Comparison of ENCODE assay signal across 32 cellular contexts in genomic region chr12:10621278-10621677, GRCh38. TPM values are rescaled to one million over a fixed set of nuclear protein-coding genes. Genes with fewer than 3 reads are reported as not detected.
"Had no signal": no experiment of that assay in that cellular context is flagged by ENCODE, and none has a peak within 500 bp of the region (broad histone marks: within the 10 kb centered on the region; RNA-seq: fewer than 3 reads in every experiment).

No MANE protein-coding gene starts in this region.

- H3K4me3 Mint-ChIP-seq: naive thymus-derived CD8-positive, alpha-beta T cell; natural killer cell treated with Interleukin-12 subunit alpha and Interleukin-12 subunit beta and Interleukin-15 and Interleukin-18, amount 100 ng/mL, for 72 hours; nephron progenitor cell; neural crest cell; stimulated activated memory B cell treated with anti-CD40 and anti-IgM and Interleukin-4, amounts not matched to agents 10 μg/mL and 1 μg/mL and 100 μg/mL, for 72 hours; stimulated activated naive CD8-positive, alpha-beta T cell treated with anti-CD3 and anti-CD28 coated beads, Interleukin-15, amount 100 ng/mL, for 72 hours had no signal

- H3K9ac ChIP-seq: parathyroid adenoma had no signal

- H3K4me1 ChIP-seq: parathyroid adenoma, psoas muscle, right lobe of liver, sigmoid colon, spleen, thyroid gland, tibial nerve, upper lobe of left lung, vagina had no signal

- H3K79me2 ChIP-seq: parathyroid adenoma had no signal

- H2AFZ ChIP-seq: parathyroid adenoma had no signal

- H3K9me3 Mint-ChIP-seq: naive thymus-derived CD8-positive, alpha-beta T cell; natural killer cell treated with Interleukin-12 subunit alpha and Interleukin-12 subunit beta and Interleukin-15 and Interleukin-18, amount 100 ng/mL, for 72 hours; nephron progenitor cell; neural crest cell; stimulated activated memory B cell treated with anti-CD40 and anti-IgM and Interleukin-4, amounts not matched to agents 10 μg/mL and 1 μg/mL and 100 μg/mL, for 72 hours; stimulated activated naive CD8-positive, alpha-beta T cell treated with anti-CD3 and anti-CD28 coated beads, Interleukin-15, amount 100 ng/mL, for 72 hours had no signal

- H3K27me3 Mint-ChIP-seq: natural killer cell treated with Interleukin-12 subunit alpha and Interleukin-12 subunit beta and Interleukin-15 and Interleukin-18, amount 100 ng/mL, for 72 hours; progenitor cell of endocrine pancreas; stimulated activated naive CD8-positive, alpha-beta T cell treated with anti-CD3 and anti-CD28 coated beads, Interleukin-15, amount 100 ng/mL, for 72 hours had no signal

- H3K27ac ChIP-seq: neutrophil, ovary, parathyroid adenoma, psoas muscle, right lobe of liver, sigmoid colon, skin epidermis, spleen, thoracic aorta, thyroid gland, tibial nerve, upper lobe of left lung, vagina had no signal

- ATAC-seq: naive thymus-derived CD8-positive, alpha-beta T cell; natural killer cell treated with Interleukin-12 subunit alpha and Interleukin-12 subunit beta and Interleukin-15 and Interleukin-18, amount 100 ng/mL, for 72 hours; psoas muscle; right cardiac atrium; right lobe of liver; stimulated activated memory B cell treated with anti-CD40 and anti-IgM and Interleukin-4, amounts not matched to agents 10 μg/mL and 1 μg/mL and 100 μg/mL, for 72 hours; stimulated activated naive CD8-positive, alpha-beta T cell treated with anti-CD3 and anti-CD28 coated beads, Interleukin-15, amount 100 ng/mL, for 72 hours; stimulated activated naive CD8-positive, alpha-beta T cell treated with anti-CD3 and anti-CD28 coated beads, Interleukin-15, Interleukin-2, amounts not matched to agents 100 U/mL and 50 U/mL, for 24 hours had no signal

- H3K9me3 ChIP-seq: neutrophil, ovary, psoas muscle, right lobe of liver, sigmoid colon, spleen, thoracic aorta, thyroid gland, tibial nerve, upper lobe of left lung, vagina had no signal

- H3K4me2 ChIP-seq: smooth muscle cell had no signal

- H3K4me3 ChIP-seq: ovary, psoas muscle, right lobe of liver, sigmoid colon, skin epidermis, smooth muscle cell, spleen, thoracic aorta, thyroid gland, tibial nerve, upper lobe of left lung, vagina had no signal

- H3K36me3 Mint-ChIP-seq: natural killer cell treated with Interleukin-12 subunit alpha and Interleukin-12 subunit beta and Interleukin-15 and Interleukin-18, amount 100 ng/mL, for 72 hours; stimulated activated memory B cell treated with anti-CD40 and anti-IgM and Interleukin-4, amounts not matched to agents 10 μg/mL and 1 μg/mL and 100 μg/mL, for 72 hours had no signal

- H3K4me1 Mint-ChIP-seq: naive thymus-derived CD8-positive, alpha-beta T cell; nephron progenitor cell; neural crest cell; stimulated activated memory B cell treated with anti-CD40 and anti-IgM and Interleukin-4, amounts not matched to agents 10 μg/mL and 1 μg/mL and 100 μg/mL, for 72 hours; stimulated activated naive CD8-positive, alpha-beta T cell treated with anti-CD3 and anti-CD28 coated beads, Interleukin-15, amount 100 ng/mL, for 72 hours had no signal

- H3K27ac Mint-ChIP-seq: naive thymus-derived CD8-positive, alpha-beta T cell; natural killer cell treated with Interleukin-12 subunit alpha and Interleukin-12 subunit beta and Interleukin-15 and Interleukin-18, amount 100 ng/mL, for 72 hours; nephron progenitor cell; progenitor cell of endocrine pancreas; stimulated activated memory B cell treated with anti-CD40 and anti-IgM and Interleukin-4, amounts not matched to agents 10 μg/mL and 1 μg/mL and 100 μg/mL, for 72 hours; stimulated activated naive CD8-positive, alpha-beta T cell treated with anti-CD3 and anti-CD28 coated beads, Interleukin-15, amount 100 ng/mL, for 72 hours had no signal

- DNase-seq: naive thymus-derived CD8-positive, alpha-beta T cell; nephron progenitor cell; nucleus accumbens; ovary; posterior cingulate gyrus; psoas muscle; right cardiac atrium; right lobe of liver; sigmoid colon; spleen; stimulated activated CD4-positive, alpha-beta T cell treated with anti-CD3 and anti-CD28 coated beads, Interleukin-12 subunit alpha, Interleukin-12 subunit beta, amount 100 ng/mL, for 4 hours; stimulated activated CD4-positive, alpha-beta T cell treated with anti-CD3 and anti-CD28 coated beads, Interleukin-1b, Interleukin-23, amount 100 ng/mL, for 48 hours; stimulated activated CD4-positive, alpha-beta T cell treated with anti-CD3 and anti-CD28 coated beads, Interleukin-4, amount 100 ng/mL, for 1 hour; stimulated activated CD4-positive, alpha-beta T cell treated with anti-CD3 and anti-CD28 coated beads, Interleukin-4, amount 100 ng/mL, for 4 hours; stimulated activated CD8-positive, alpha-beta memory T cell treated with anti-CD3 and anti-CD28 coated beads, Interleukin-4, amount 100 ng/mL, for 48 hours; stimulated activated naive CD4-positive, alpha-beta T cell; stimulated activated naive CD8-positive, alpha-beta T cell treated with anti-CD3 and anti-CD28 coated beads, Interleukin-15, amount 100 ng/mL, for 72 hours; stimulated activated naive CD8-positive, alpha-beta T cell treated with anti-CD3 and anti-CD28 coated beads, Interleukin-15, Interleukin-2, amounts not matched to agents 100 U/mL and 50 U/mL, for 24 hours; thyroid gland; trophoblast cell; upper lobe of left lung had no signal

- H3K27me3 ChIP-seq: ovary, sigmoid colon, thyroid gland, upper lobe of left lung, vagina had no signal

- H3K36me3 ChIP-seq: neutrophil, ovary, right lobe of liver, sigmoid colon, spleen, thoracic aorta, thyroid gland, tibial nerve, upper lobe of left lung, vagina had no signal

RNA-seq across cellular contexts. Expression of gene STYK1, which starts 52.6 kb away (rescaled TPM):
- total RNA-seq: neural crest cell, right lobe of liver, thoracic aorta had no signal
